In the genomic region with DNA sequence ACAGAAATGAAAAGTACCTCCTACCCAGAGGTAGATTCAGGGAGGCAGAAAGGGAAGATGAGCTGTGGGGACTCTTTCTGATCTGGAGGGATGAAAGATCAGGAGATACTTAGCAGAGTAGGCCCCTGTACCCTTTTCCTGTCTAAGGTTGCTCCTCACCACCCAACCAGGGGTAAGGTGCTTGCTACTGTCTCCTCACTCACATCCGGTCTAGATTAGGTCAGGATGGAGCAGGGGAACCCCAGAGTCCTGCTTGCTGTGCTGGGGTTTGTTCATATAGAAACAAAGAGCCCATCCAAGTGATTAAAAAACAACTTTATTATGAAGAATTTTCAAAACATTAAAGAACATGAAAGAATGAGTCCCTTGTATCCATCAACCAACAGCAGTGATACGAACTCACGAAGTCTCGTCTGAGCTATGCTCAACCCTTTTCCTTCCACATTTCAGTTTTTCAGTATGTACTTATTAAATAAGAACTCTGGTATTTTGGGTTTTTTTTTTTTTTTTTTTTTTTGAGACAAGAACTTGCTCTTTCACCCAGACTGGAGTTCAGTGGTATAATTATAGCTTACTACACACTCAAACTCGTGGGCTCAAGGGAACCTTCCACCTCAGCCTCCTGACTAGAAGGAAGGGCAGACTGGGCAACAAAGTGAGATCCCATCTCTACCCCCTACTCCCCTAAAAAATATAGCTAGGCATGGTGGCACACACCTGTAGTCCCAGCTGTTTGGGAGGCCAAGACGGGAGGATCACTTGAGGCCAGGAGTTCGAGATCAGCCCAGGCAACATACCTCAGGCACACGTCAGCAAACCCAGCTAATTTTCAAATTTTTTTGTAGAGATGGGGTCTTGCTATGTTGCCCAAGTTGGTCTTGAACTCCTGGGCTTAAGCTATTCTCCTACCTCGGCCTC, we compare ENCODE assay signal across 9 cellular contexts. TPM values are rescaled to one million over a fixed set of nuclear protein-coding genes. Genes with fewer than 3 reads are reported as not detected.
DNase-seq lines count a peak whose midpoint lies in the region; ATAC-seq and TF ChIP-seq lines count a peak whose summit lies in the region.
"Had no signal": no experiment of that assay in that cellular context is flagged by ENCODE, and none has a peak within 500 bp of the region (broad histone marks: within the 10 kb centered on the region; RNA-seq: fewer than 3 reads in every experiment).

No MANE protein-coding gene starts in this region.

- H3K36me3 ChIP-seq in adipocyte (ENCODE audit: control insufficient read depth, insufficient read depth, low read length, severe bottlenecking), result peaks cover 16% of the 10 kb centered on the region

- no peaks in the 10 kb centered on the region for H3K27me3 ChIP-seq in adipocyte (replicated peaks; ENCODE audit: control insufficient read depth, insufficient read depth, low read length)
- H3K27me3 ChIP-seq: suprapubic skin had no signal

- POLR2A ChIA-PET in RWPE1 (lab: Yijun Ruan, JAX; ENCODE audit: low non-redundant PET), result no interaction called here

- H3K9ac ChIP-seq in adipocyte (ENCODE audit: low read length), result peak overlapping the region; percentile 90

- no peaks in the 10 kb centered on the region for H3K9me3 ChIP-seq in adipocyte (ENCODE audit: control insufficient read depth, low read length)
- H3K9me3 ChIP-seq: suprapubic skin had no signal

- H3K4me1 ChIP-seq in adipocyte (ENCODE audit: control insufficient read depth, insufficient read depth, low read length), result peaks cover 32% of the 10 kb centered on the region

- DNase-seq in AG10803 (ENCODE audit: low read depth) (no peak), RPMI8226 (peak; percentile 20), adipocyte (ENCODE audit: low read depth) (no peak), AML-193 (lab: John Stamatoyannopoulos, UW) (no peak), RWPE1 (ENCODE audit: low spot score) (no peak), A172 (ENCODE audit: low spot score) (no peak)
- peak; percentile 10 to 26 for DNase-seq in stimulated activated CD8-positive, alpha-beta memory T cell treated with anti-CD3 and anti-CD28 coated beads, Interleukin-4, amount 100 ng/mL, for 4 hours (ENCODE audit: low read depth in 2 of 2, low spot score in 1 of 2)

- no peak for TF ChIP-seq CTCF in AG10803 (conservative IDR thresholded peaks at IDR 0.05; ENCODE audit: low read length)
- TF ChIP-seq CTCF in RWPE1 (conservative IDR thresholded peaks at IDR 0.05; ENCODE audit: low read depth), result no peak

- no peak overlapping the region for H3K27ac ChIP-seq in RWPE1
- H3K27ac ChIP-seq: suprapubic skin had no signal

- ATAC-seq in GM21619 (IDR thresholded peaks at IDR 0.05; ENCODE audit: unreplicated experiment), result peak; percentile 45

- H3K4me3 ChIP-seq in AG10803 (ENCODE audit: low read length), result peak overlapping the region; percentile 98
- H3K4me3 ChIP-seq in adipocyte (ENCODE audit: low read length), result peak overlapping the region; percentile 90

- CTCF ChIA-PET in RWPE1 (lab: Yijun Ruan, JAX), result interaction anchor here (0.6 kb wide), 1 partner anchor 423 kb away, joined by 3 read pairs; no protein-coding TSS in a partner anchor

RNA-seq across cellular contexts. Expression of a gene that starts 3.1 kb away (rescaled TPM):
- total RNA-seq in A172 (2014; rRNA removed; shearing (Covaris generic)), result 14.4 and 22.0 TPM in 2 replicates

RNA-seq across cellular contexts. Expression of a gene that starts 28.5 kb away (rescaled TPM):
- total RNA-seq in A172 (2014; rRNA removed; shearing (Covaris generic)), result 211 and 213 TPM in 2 replicates

Comparison
In these comparisons a context has a peak if more than half of its experiments do, and no peak if none do; other contexts are left out.
1. DNase-seq: peak in RPMI8226 (single experiment) and stimulated activated CD8-positive, alpha-beta memory T cell treated with anti-CD3 and anti-CD28 coated beads, Interleukin-4, amount 100 ng/mL, for 4 hours (2 of 2); none in AG10803 (single experiment), adipocyte (single experiment), AML-193 (0 of 2), RWPE1 (single experiment) and A172 (single experiment).